Comparison of ENCODE assay signal across 9 cellular contexts in genomic region chr4:2040391-2041233, GRCh38. TPM values are rescaled to one million over a fixed set of nuclear protein-coding genes. Genes with fewer than 3 reads are reported as not detected.
DNase-seq lines count a peak whose midpoint lies in the region; ATAC-seq, FAIRE-seq and TF ChIP-seq lines count a peak whose summit lies in the region.
"Had no signal": no experiment of that assay in that cellular context is flagged by ENCODE, and none has a peak within 500 bp of the region (broad histone marks: within the 10 kb centered on the region; RNA-seq: fewer than 3 reads in every experiment).

No MANE protein-coding gene starts in this region.

- CTCF ChIA-PET in activated naive CD4-positive, alpha-beta T cell treated with anti-CD3 and anti-CD28 coated beads, Interleukin-2, amount 10 ng/mL, durations not matched to agents 7 days and 5 days (lab: Charles Lee), result no interaction called here
- CTCF ChIA-PET in K562 (lab: Yijun Ruan, JAX; ENCODE audit: low intra/inter-chr PET ratio), result no interaction called here

- peak overlapping the region; percentile 24 for H3K4me3 Mint-ChIP-seq in activated naive CD4-positive, alpha-beta T cell treated with anti-CD3 and anti-CD28 coated beads, Interleukin-2, amount 10 ng/mL, durations not matched to agents 7 days and 5 days
- H3K4me3 Mint-ChIP-seq in type B pancreatic cell, result peak overlapping the region; percentile 66

- TF ChIP-seq EP300 in K562 (IDR thresholded peaks at IDR 0.05; ENCODE audit: low read length), result no peak

- TF ChIP-seq RAD21 in K562 (CRISPR knock-in tag; conservative IDR thresholded peaks at IDR 0.05 in 1 of 2, IDR thresholded peaks at IDR 0.05 in 1 of 2), result no peak

- H3K27me3 Mint-ChIP-seq in activated naive CD4-positive, alpha-beta T cell treated with anti-CD3 and anti-CD28 coated beads, Interleukin-2, amount 10 ng/mL, durations not matched to agents 7 days and 5 days, result peaks cover 73% of the 10 kb centered on the region
- H3K27me3 Mint-ChIP-seq in type B pancreatic cell, result peaks cover 42% of the 10 kb centered on the region

- H3K9ac ChIP-seq in K562 (ENCODE audit: insufficient read depth in 1 of 2, low read depth in 2 of 2, low read length in 2 of 2), result no peak overlapping the region

- H3K36me3 ChIP-seq in K562 (ENCODE audit: control insufficient read depth, insufficient read depth, low read length), result no peaks in the 10 kb centered on the region
- no peaks in the 10 kb centered on the region for H3K36me3 ChIP-seq in left lung
- H3K36me3 ChIP-seq: thyroid gland had no signal

- no peak overlapping the region for H3K4me2 ChIP-seq in K562 (ENCODE audit: insufficient read depth, low read length)

- FAIRE-seq in K562 (lab: Jason Lieb, UNC), result no peak

- H3K36me3 Mint-ChIP-seq in activated naive CD4-positive, alpha-beta T cell treated with anti-CD3 and anti-CD28 coated beads, Interleukin-2, amount 10 ng/mL, durations not matched to agents 7 days and 5 days, result no peaks in the 10 kb centered on the region
- H3K36me3 Mint-ChIP-seq in type B pancreatic cell, result no peaks in the 10 kb centered on the region

- H3K4me3 ChIP-seq in K562, result no peak overlapping the region
- H3K4me3 ChIP-seq in left lung, result peak overlapping the region; percentile 52 to 55

- POLR2A ChIA-PET in K562 (lab: Yijun Ruan, JAX), result interaction anchor here (0.6 kb wide), 1 partner anchor 320 kb away, joined by 3 read pairs; the partner anchor contains the start of genes TACC3 and TMEM129

- in situ Hi-C loops in K562 (cut with MboI), result no loop called here

- H3K9me1 ChIP-seq in K562 (ENCODE audit: control insufficient read depth, insufficient read depth, low read length), result no peaks in the 10 kb centered on the region

- H3K4me1 ChIP-seq in K562 (replicated peaks in 1 of 2; ENCODE audit: control insufficient read depth in 2 of 2, insufficient read depth in 2 of 2, low read length in 2 of 2) (peaks cover 3 to 41% of the 10 kb centered on the region in 2 experiments; a peak in 2 of 5 replicates), left lung (peaks cover 12 to 27% of the 10 kb centered on the region in 2 donors)

- no peak for TF ChIP-seq POLR2A in K562 (conservative IDR thresholded peaks at IDR 0.05)

- H2AFZ ChIP-seq in K562 (ENCODE audit: low read depth, low read length), result no peak overlapping the region

- H3K4me1 Mint-ChIP-seq in activated naive CD4-positive, alpha-beta T cell treated with anti-CD3 and anti-CD28 coated beads, Interleukin-2, amount 10 ng/mL, durations not matched to agents 7 days and 5 days, result peaks cover 11% of the 10 kb centered on the region
- H3K4me1 Mint-ChIP-seq in type B pancreatic cell (ENCODE audit: unreplicated experiment), result no peaks in the 10 kb centered on the region

- H3K9me3 Mint-ChIP-seq in activated naive CD4-positive, alpha-beta T cell treated with anti-CD3 and anti-CD28 coated beads, Interleukin-2, amount 10 ng/mL, durations not matched to agents 7 days and 5 days, result no peaks in the 10 kb centered on the region
- H3K9me3 Mint-ChIP-seq in type B pancreatic cell, result no peaks in the 10 kb centered on the region

- ATAC-seq in K562, result no peak
- ATAC-seq in left lung, result no peak
- ATAC-seq in HG02938 (IDR thresholded peaks at IDR 0.05; ENCODE audit: unreplicated experiment), result no peak
- ATAC-seq in HG03025 (IDR thresholded peaks at IDR 0.05; ENCODE audit: low FRiP score, unreplicated experiment), result no peak

- no peak overlapping the region for H3K27ac Mint-ChIP-seq in activated naive CD4-positive, alpha-beta T cell treated with anti-CD3 and anti-CD28 coated beads, Interleukin-2, amount 10 ng/mL, durations not matched to agents 7 days and 5 days
- H3K27ac Mint-ChIP-seq in type B pancreatic cell, result no peak overlapping the region

- intact Hi-C loops in K562 (cut with micrococcal nuclease), result loop anchor here (5.0 kb wide), 1 partner anchor 33 kb away; the partner anchor contains the start of gene NELFA
- intact Hi-C loops in left lung (cut with DNase I), result no loop called here

- BruUV-seq in K562 (replicated peaks; lab: Mats Ljungman, UMichigan), result no TSS peak

- H4K20me1 ChIP-seq in K562 (replicated peaks; ENCODE audit: control insufficient read depth, insufficient read depth, low read length), result no peaks in the 10 kb centered on the region

- DNase-seq in activated naive CD4-positive, alpha-beta T cell treated with anti-CD3 and anti-CD28 coated beads, Interleukin-2, amount 10 ng/mL, durations not matched to agents 7 days and 5 days, result no peak
- no peak for DNase-seq in activated naive CD4-positive, alpha-beta T cell treated with anti-CD3 and anti-CD28 coated beads, Interleukin-2, amount 50 U/mL, for 16 hours
- peak in 3 of 4 experiments; percentile 7 to 11 (median 10) for DNase-seq in K562 (ENCODE audit: extremely low read depth in 1 of 4, low spot score in 3 of 4)
- peak in 1 of 2 donors; percentile 81 for DNase-seq in left lung
- DNase-seq in type B pancreatic cell (ENCODE audit: extremely low spot score, unreplicated experiment), result peak; percentile 67
- no peak for DNase-seq in SW 1271 (lab: John Stamatoyannopoulos, UW)
- DNase-seq: thyroid gland had no signal

- H3K9me3 ChIP-seq in K562 (replicated peaks; ENCODE audit: control insufficient read depth, insufficient read depth, low read depth, low read length), result no peaks in the 10 kb centered on the region
- no peaks in the 10 kb centered on the region for H3K9me3 ChIP-seq in left lung
- H3K9me3 ChIP-seq: thyroid gland had no signal

- H3K27me3 ChIP-seq in K562 (ENCODE audit: control insufficient read depth in 2 of 2, insufficient read depth in 2 of 2, low read length in 2 of 2) (no peaks in the 10 kb centered on the region), left lung (peaks cover 20 to 90% of the 10 kb centered on the region in 2 donors)
- H3K27me3 ChIP-seq: thyroid gland had no signal

- 95% methylated on average over 19 of the region's 91 CpGs for WGBS in K562 (ENCODE audit: insufficient coverage, low coverage, missing lambda C conversion rate)

- H3K27ac ChIP-seq in K562 (ENCODE audit: extremely low read depth, low read depth, low read length) (no peak overlapping the region), left lung (no peak overlapping the region)
- H3K27ac ChIP-seq: thyroid gland had no signal

- TF ChIP-seq CTCF in K562 (IDR thresholded peaks at IDR 0.05 in 2 of 3, conservative IDR thresholded peaks at IDR 0.05 in 1 of 3; ENCODE audit: insufficient read depth in 2 of 3, low read depth in 1 of 3, low read length in 3 of 3) (no peak), left lung (IDR thresholded peaks at IDR 0.05) (no peak), type B pancreatic cell (conservative IDR thresholded peaks at IDR 0.05) (no peak)

- no peaks in the 10 kb centered on the region for H3K79me2 ChIP-seq in K562 (ENCODE audit: control insufficient read depth, insufficient read depth, low read length)

RNA-seq across cellular contexts. Expression of gene NAT8L, which starts 18.5 kb away (rescaled TPM):
- 10.2 and 23.1 TPM in 2 replicates for total RNA-seq in K562 (2011; cell fraction: chromatin; rRNA removed; ENCODE audit: low replicate concordance)
- total RNA-seq in K562 (2011; cell fraction: nucleolus; rRNA removed), result 12.9 and 15.8 TPM in 2 replicates
- total RNA-seq in K562 (2011; cell fraction: nucleoplasm; rRNA removed), result 10.6 and 15.3 TPM in 2 replicates
- total RNA-seq in K562 (2014; rRNA removed), result 3.8 and 5.3 TPM in 2 replicates
- 0.62 and 0.67 TPM in 2 replicates for total RNA-seq in K562 (2014; rRNA removed; fragmentation: Illumina TruSeq; extraction: Trizol)
- total RNA-seq in K562 (2015; rRNA removed; fragmentation: Illumina TruSeq; extraction: Trizol), result 1.5 and 1.7 TPM in 2 replicates
- 9.5 and 11.0 TPM in 2 replicates for total RNA-seq in K562 (2021)
- polyA plus RNA-seq in K562 (2011; rRNA removed), result 3.9 and 4.9 TPM in 2 replicates
- polyA plus RNA-seq in K562 (2011; cell fraction: cytosol; rRNA removed), result 7.9 and 9.1 TPM in 2 replicates
- 19.1 and 19.2 TPM in 2 replicates for polyA plus RNA-seq in K562 (2011; cell fraction: nucleus; rRNA removed)
- polyA plus RNA-seq in K562 (2012), result 4.7 and 7.3 TPM in 2 replicates
- polyA plus RNA-seq in K562 (2014; fragmentation: Illumina TruSeq; extraction: Trizol), result 1.5 and 3.1 TPM in 2 replicates
- under 1 TPM; 0.06 to 0.07 TPM for polyA plus RNA-seq in K562 (2014; fragmentation: Nextera tagmentation; extraction: Ambion mirVana)
- 2.9 and 3.7 TPM in 2 replicates for polyA plus RNA-seq in K562 (2014; rRNA removed)
- polyA minus RNA-seq in K562 (2011; rRNA and poly(A)+ RNA removed), result 39.8 and 58.5 TPM in 2 replicates
- polyA minus RNA-seq in K562 (2011; cell fraction: cytosol; rRNA and poly(A)+ RNA removed), result 7.1 and 7.3 TPM in 2 replicates
- polyA minus RNA-seq in K562 (2011; cell fraction: nucleus; rRNA and poly(A)+ RNA removed), result 4.3 TPM in 2 replicates
- total RNA-seq in left lung, result under 1 TPM; 0.23 to 0.24 TPM
- total RNA-seq in type B pancreatic cell (ENCODE audit: low replicate concordance), result 9.6 and 14.9 TPM in 2 replicates

RNA-seq across cellular contexts. Expression of gene NELFA, which starts 31.8 kb away (rescaled TPM):
- 38.8 and 78.3 TPM in 2 replicates for total RNA-seq in K562 (2011; cell fraction: chromatin; rRNA removed; ENCODE audit: low replicate concordance)
- total RNA-seq in K562 (2011; cell fraction: nucleolus; rRNA removed), result 62.0 and 74.4 TPM in 2 replicates
- total RNA-seq in K562 (2011; cell fraction: nucleoplasm; rRNA removed), result 44.5 and 47.7 TPM in 2 replicates
- total RNA-seq in K562 (2014; rRNA removed) (29.1 and 33.3 TPM in 2 replicates), K562 (2014; rRNA removed; fragmentation: Illumina TruSeq; extraction: Trizol) (10.6 and 12.0 TPM in 2 replicates), K562 (2015; rRNA removed; fragmentation: Illumina TruSeq; extraction: Trizol) (16.4 and 18.9 TPM in 2 replicates), K562 (2021) (59.6 and 63.0 TPM in 2 replicates), left lung (10 to 100 TPM; 22.5 to 22.9 TPM), type B pancreatic cell (ENCODE audit: low replicate concordance) (42.2 and 44.8 TPM in 2 replicates)
- polyA plus RNA-seq in K562 (2011; rRNA removed) (12.9 and 28.3 TPM in 2 replicates), K562 (2014; fragmentation: Illumina TruSeq; extraction: Trizol) (14.8 and 32.1 TPM in 2 replicates), K562 (2014; fragmentation: Nextera tagmentation; extraction: Ambion mirVana) (1 to 10 TPM in 1 of 2 experiments, under 1 TPM in 1; 0.76 to 1.4 TPM), K562 (2014; rRNA removed) (33.6 and 36.5 TPM in 2 replicates)
- polyA plus RNA-seq in K562 (2011; cell fraction: cytosol; rRNA removed), result 19.0 and 31.9 TPM in 2 replicates
- polyA plus RNA-seq in K562 (2011; cell fraction: nucleus; rRNA removed), result 59.7 and 83.0 TPM in 2 replicates
- 44.5 and 46.5 TPM in 2 replicates for polyA plus RNA-seq in K562 (2012)
- polyA minus RNA-seq in K562 (2011; rRNA and poly(A)+ RNA removed), result 7.8 and 9.9 TPM in 2 replicates
- polyA minus RNA-seq in K562 (2011; cell fraction: cytosol; rRNA and poly(A)+ RNA removed), result 26.9 and 38.7 TPM in 2 replicates
- 48.3 and 117 TPM in 2 replicates for polyA minus RNA-seq in K562 (2011; cell fraction: nucleus; rRNA and poly(A)+ RNA removed)

Comparison
In these comparisons a context has a peak if more than half of its experiments do, and no peak if none do; other contexts are left out.
1. DNase-seq: peak in K562 (3 of 4) and type B pancreatic cell (single experiment); none in activated naive CD4-positive, alpha-beta T cell treated with anti-CD3 and anti-CD28 coated beads, Interleukin-2, amount 10 ng/mL, durations not matched to agents 7 days and 5 days (single experiment), activated naive CD4-positive, alpha-beta T cell treated with anti-CD3 and anti-CD28 coated beads, Interleukin-2, amount 50 U/mL, for 16 hours (single experiment) and SW 1271 (0 of 2).